In the genomic region with DNA sequence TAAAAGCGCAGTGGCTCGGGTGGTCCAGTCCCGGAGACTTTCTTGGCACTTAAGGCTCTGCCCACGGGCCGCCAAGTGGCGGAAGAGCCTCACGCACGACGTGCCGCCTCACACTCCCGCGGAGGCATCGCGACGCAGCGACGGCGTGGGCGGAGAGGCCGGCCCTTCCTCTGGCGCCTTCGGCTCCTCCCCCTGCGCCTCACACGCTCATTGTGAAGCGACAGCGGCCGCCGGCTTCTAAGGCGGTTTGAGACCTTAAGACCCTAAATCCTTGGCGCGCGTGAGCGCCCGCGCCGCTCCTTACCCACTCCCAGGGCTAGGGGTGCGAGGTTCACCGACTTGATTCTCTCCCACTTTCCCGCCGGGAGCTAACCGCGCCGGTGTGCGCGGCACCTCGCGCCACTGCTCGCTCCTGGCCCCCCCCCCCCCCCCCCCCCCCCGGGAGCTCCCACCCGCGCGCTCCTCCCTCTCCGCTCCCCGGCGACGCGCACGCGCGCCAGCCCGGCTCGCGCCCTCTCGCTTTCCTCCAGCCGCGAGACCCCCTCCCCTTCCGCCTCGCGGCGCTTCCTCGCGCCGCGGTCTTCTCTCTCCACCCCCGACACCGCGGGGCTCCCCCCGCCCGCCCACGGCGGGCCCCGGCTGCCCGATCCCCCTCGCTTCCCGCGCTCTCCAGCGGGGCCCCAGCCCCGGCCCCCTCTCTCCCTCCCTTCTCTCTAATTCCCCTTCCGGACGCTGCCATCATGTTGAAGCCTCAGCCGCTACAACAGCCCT, we compare ENCODE assay signal across 8 cellular contexts.
DNase-seq lines count a peak whose midpoint lies in the region; ATAC-seq lines count a peak whose summit lies in the region.

A gene with protein sequence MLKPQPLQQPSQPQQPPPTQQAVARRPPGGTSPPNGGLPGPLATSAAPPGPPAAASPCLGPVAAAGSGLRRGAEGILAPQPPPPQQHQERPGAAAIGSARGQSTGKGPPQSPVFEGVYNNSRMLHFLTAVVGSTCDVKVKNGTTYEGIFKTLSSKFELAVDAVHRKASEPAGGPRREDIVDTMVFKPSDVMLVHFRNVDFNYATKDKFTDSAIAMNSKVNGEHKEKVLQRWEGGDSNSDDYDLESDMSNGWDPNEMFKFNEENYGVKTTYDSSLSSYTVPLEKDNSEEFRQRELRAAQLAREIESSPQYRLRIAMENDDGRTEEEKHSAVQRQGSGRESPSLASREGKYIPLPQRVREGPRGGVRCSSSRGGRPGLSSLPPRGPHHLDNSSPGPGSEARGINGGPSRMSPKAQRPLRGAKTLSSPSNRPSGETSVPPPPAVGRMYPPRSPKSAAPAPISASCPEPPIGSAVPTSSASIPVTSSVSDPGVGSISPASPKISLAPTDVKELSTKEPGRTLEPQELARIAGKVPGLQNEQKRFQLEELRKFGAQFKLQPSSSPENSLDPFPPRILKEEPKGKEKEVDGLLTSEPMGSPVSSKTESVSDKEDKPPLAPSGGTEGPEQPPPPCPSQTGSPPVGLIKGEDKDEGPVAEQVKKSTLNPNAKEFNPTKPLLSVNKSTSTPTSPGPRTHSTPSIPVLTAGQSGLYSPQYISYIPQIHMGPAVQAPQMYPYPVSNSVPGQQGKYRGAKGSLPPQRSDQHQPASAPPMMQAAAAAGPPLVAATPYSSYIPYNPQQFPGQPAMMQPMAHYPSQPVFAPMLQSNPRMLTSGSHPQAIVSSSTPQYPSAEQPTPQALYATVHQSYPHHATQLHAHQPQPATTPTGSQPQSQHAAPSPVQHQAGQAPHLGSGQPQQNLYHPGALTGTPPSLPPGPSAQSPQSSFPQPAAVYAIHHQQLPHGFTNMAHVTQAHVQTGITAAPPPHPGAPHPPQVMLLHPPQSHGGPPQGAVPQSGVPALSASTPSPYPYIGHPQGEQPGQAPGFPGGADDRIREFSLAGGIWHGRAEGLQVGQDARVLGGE (plus strand): TSS at position 480 of the 771 bp plus-strand sequence. CDS start 261 bp downstream, at position 741.

- H3K4me1 Mint-ChIP-seq in central memory CD8-positive, alpha-beta T cell = peaks cover 32% of the 10 kb centered on the region

- H3K4me3 Mint-ChIP-seq in central memory CD8-positive, alpha-beta T cell = peak within 1 kb of the TSS; percentile 96

- ATAC-seq in GM18907 (IDR thresholded peaks at IDR 0.05; ENCODE audit: unreplicated experiment) (peak; percentile 52), HG03175 (IDR thresholded peaks at IDR 0.05; ENCODE audit: unreplicated experiment) (peak; percentile 50)
- peak; percentile 34 to 36 for ATAC-seq in activated CD4-positive, CD25-positive, alpha-beta regulatory T cell treated with anti-CD3 and anti-CD28 coated beads, Interleukin-2, amount 50 U/mL, for 24 hours
- ATAC-seq in central memory CD8-positive, alpha-beta T cell (replicated peaks; ENCODE audit: extremely low read depth, poor library complexity, severe bottlenecking) = peak; percentile 59

- in situ Hi-C loops in ACHN (cut with HindIII; ENCODE audit: low pct_ligation_motif_present, low pct_unique_long_range_greater_than_20kb, low sequenced_read_pairs) = no loop called here

- peaks cover 50% of the 10 kb centered on the region for H3K36me3 Mint-ChIP-seq in central memory CD8-positive, alpha-beta T cell (ENCODE audit: insufficient read depth)

- H3K9me3 Mint-ChIP-seq in central memory CD8-positive, alpha-beta T cell = no peaks in the 10 kb centered on the region

- DNase-seq in ACHN = peak; percentile 98
- peak; percentile 75 for DNase-seq in NCI-H345 treated with DMSO at 0.1 percent for 48 hours (lab: John Stamatoyannopoulos, UW; ENCODE audit: unreplicated experiment)
- peak; percentile 88 to 90 for DNase-seq in central memory CD8-positive, alpha-beta T cell (ENCODE audit: low spot score in 2 of 2)
- peak; percentile 95 for DNase-seq in islet precursor cell
- peak; percentile 96 for DNase-seq in stimulated activated CD4-positive, alpha-beta T cell treated with anti-CD3 and anti-CD28 coated beads, Interleukin-12 subunit alpha, Interleukin-12 subunit beta, amount 100 ng/mL, for 4 hours

- peak within 1 kb of the TSS; percentile 99 for H3K27ac Mint-ChIP-seq in central memory CD8-positive, alpha-beta T cell (ENCODE audit: low read depth)

- no peaks in the 10 kb centered on the region for H3K27me3 Mint-ChIP-seq in central memory CD8-positive, alpha-beta T cell

Comparison
In these comparisons a context has a peak if more than half of its experiments do, and no peak if none do; other contexts are left out.
1. Peak in every context shown above with its lines: DNase-seq and ATAC-seq.